ENCODE assay signal across 15 cellular contexts in the genomic region with DNA sequence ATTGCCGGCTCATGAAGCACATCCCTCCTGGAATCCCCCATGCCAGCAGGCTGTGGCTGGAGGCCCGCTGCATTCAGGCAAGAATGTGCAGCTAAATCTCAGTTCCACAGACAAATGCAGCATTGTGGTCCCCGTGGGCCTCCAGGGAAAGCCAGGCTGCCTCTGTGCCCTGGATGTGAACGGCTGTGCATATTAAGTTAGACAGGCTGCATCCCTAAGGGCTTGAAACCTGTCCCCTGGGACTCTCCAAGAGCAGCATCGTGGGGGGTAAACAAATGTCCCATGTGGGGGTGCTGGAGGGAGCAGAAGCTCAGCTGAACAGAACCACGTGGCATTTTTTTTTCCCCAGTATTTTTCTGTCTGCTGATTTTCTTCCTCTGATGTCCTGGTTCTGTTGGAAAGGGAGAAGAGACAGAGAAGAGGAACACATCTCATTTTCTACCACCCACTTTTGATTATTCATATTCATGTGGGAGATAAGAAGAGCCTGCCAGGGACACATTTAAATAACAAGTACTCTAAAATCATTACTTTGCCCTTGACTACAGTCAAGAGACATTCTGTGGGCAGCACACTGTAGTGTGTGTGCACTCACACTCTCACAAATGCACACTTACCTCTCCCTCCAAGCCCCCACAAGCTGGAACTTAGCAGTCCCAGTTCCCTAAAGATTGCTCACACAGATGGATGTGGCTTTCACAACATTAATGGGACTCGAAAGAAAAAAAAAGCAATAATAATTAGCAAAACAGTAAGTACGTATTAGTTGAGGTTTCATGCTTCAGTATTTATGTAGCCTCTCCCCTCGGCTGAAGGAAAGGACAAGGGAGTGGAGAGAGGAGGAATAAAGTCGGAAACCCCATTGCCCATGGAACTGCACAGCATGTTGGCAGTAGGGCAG. TPM values are rescaled to one million over a fixed set of nuclear protein-coding genes. Genes with fewer than 3 reads are reported as not detected.
DNase-seq lines count a peak whose midpoint lies in the region; ATAC-seq, FAIRE-seq and TF ChIP-seq lines count a peak whose summit lies in the region.
"Had no signal": no experiment of that assay in that cellular context is flagged by ENCODE, and none has a peak within 500 bp of the region (broad histone marks: within the 10 kb centered on the region; RNA-seq: fewer than 3 reads in every experiment).

No MANE protein-coding gene starts in this region.

- in situ Hi-C loops in SK-MEL-5 (cut with HindIII; ENCODE audit: low pct_unique_long_range_greater_than_20kb, low sequenced_read_pairs): no loop called here

- ATAC-seq in Right ventricle myocardium superior (ENCODE audit: poor library complexity) (peak; percentile 66), HG03039 (IDR thresholded peaks at IDR 0.05; ENCODE audit: unreplicated experiment) (no peak)
- ATAC-seq: HepG2; naive thymus-derived CD4-positive, alpha-beta T cell; WTC11 had no signal

- TF ChIP-seq CTCF in GM10266 (IDR thresholded peaks at IDR 0.05; ENCODE audit: control insufficient read depth, insufficient read depth, low read depth, missing control alignments): no peak

- intact Hi-C loops in Right ventricle myocardium superior (cut with DNase I): no loop called here

- DNase-seq in GM12891 (ENCODE audit: insufficient read length, low spot score): no peak
- DNase-seq in SK-MEL-5 (ENCODE audit: low read depth, low spot score): peak; percentile 73
- DNase-seq in Right ventricle myocardium superior: no peak
- DNase-seq in putamen (ENCODE audit: low spot score): peak; percentile 80
- DNase-seq in NCI-H345 (lab: John Stamatoyannopoulos, UW): no peak
- DNase-seq in GM10266 (ENCODE audit: extremely low spot score): no peak
- DNase-seq: naive thymus-derived CD4-positive, alpha-beta T cell; NCI-H1092; NCI-H774; testis had no signal

- TF ChIP-seq POLR2A in GM12891 (IDR thresholded peaks at IDR 0.05; ENCODE audit: low read depth, low read length): no peak

- no peak for FAIRE-seq in GM12891 (lab: Jason Lieb, UNC)
- FAIRE-seq: D721Med, HepG2, keratinocyte had no signal

TF ChIP-seq in GM12891, 5 proteins besides CTCF, POLR2A, EP300 and RAD21:
- TF ChIP-seq SPI1 (IDR thresholded peaks at IDR 0.05; ENCODE audit: low read depth, low read length): peak; percentile 21; the same call in 1 of the 2 replicates
- no peak for TF ChIP-seq PAX5 (IDR thresholded peaks at IDR 0.05; ENCODE audit: insufficient read depth, low read length, severe bottlenecking)

RNA-seq across cellular contexts. Expression of a gene that starts 16.9 kb away (rescaled TPM):
- polyA plus RNA-seq in GM12891 (2012; ENCODE audit: low read depth, missing spikeins): 9.8 TPM
- total RNA-seq in SK-MEL-5 (2014; rRNA removed; shearing (Covaris generic)): 7.3 and 8.6 TPM in 2 replicates
- 5.8 and 6.4 TPM in 2 replicates for polyA plus RNA-seq in SK-MEL-5 (2015; cell fraction: cytosol; rRNA removed)
- polyA plus RNA-seq in SK-MEL-5 (2015; cell fraction: nucleus; rRNA removed): 7.1 and 7.8 TPM in 2 replicates
- 46.2 TPM for total RNA-seq in Right ventricle myocardium superior

Comparison
In these comparisons a context has a peak if more than half of its experiments do, and no peak if none do; other contexts are left out.
1. DNase-seq: peak in SK-MEL-5 (single experiment) and putamen (single experiment); none in GM12891 (single experiment), Right ventricle myocardium superior (single experiment), NCI-H345 (single experiment) and GM10266 (single experiment).